In the genomic region with DNA sequence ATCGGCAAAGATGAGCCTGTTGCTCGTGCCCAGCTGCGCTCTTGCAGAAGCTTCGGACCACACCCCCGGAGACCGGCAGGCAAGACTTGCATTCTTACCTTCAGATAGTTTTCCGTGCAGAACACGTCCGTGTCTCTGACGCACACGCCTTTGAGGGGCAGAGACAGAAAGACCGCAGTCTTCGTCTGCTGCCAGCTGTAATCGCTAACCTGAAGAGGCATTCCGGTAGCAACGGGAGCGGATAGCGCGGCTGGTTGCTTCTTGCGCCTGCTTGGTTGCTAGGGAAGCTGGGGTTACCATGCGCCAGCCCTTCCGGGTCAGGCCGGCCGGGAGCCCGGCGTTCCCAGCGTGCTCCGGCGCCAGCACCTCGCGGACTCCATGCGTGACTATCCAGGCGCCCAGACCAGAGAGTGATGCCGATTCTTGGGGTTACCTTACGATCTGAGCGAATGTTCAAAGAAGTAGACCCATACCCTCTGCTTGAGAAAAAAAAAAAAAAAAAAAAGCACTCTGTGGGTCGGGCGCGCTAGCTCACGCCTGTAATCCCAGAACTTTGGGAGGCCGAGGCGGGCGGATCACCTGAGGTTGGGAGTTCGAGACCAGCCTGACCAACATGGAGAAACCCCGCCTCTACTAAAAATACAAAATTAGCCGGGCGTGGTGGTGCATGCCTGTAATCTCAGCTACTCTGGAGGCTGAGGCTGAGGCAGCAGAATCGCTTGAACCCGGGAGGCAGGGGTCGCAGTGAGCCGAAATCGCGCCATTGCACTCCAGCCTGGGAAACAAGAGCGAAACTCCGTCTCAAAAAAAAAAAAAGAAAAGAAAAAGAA, we compare ENCODE assay signal across 8 cellular contexts. TPM values are rescaled to one million over a fixed set of nuclear protein-coding genes. Genes with fewer than 3 reads are reported as not detected.
DNase-seq lines count a peak whose midpoint lies in the region; ATAC-seq, FAIRE-seq and TF ChIP-seq lines count a peak whose summit lies in the region.
"Not testable (repeated sequence)": the region's sequence is repeated elsewhere in the genome, so short reads cannot be mapped to it uniquely, and the experiment has no call there.

No MANE protein-coding gene starts in this region.

- H3K9ac ChIP-seq in kidney (ENCODE audit: low read length in 2 of 2): peak overlapping the region in 1 of 2 donors; percentile 20

- intact Hi-C loops in kidney (cut with DNase I): not testable (repeated sequence)

- H3K4me1 ChIP-seq in kidney (ENCODE audit: control insufficient read depth in 1 of 2, insufficient read depth in 1 of 2, low read depth in 1 of 2, low read length in 2 of 2): not testable (repeated sequence)

- FAIRE-seq in kidney (lab: Jason Lieb, UNC): not testable (repeated sequence)

- DNase-seq in AG09319 (ENCODE audit: extremely low read depth, low read depth): peak; percentile 38
- DNase-seq in NCI-H345 treated with DMSO at 0.1 percent for 48 hours (lab: John Stamatoyannopoulos, UW; ENCODE audit: unreplicated experiment): peak; percentile 61
- peak; percentile 74 for DNase-seq in activated CD4-positive, CD25-positive, alpha-beta regulatory T cell treated with anti-CD3 and anti-CD28 coated beads, Interleukin-2, amount 50 U/mL, for 72 hours
- peak; percentile 84 for DNase-seq in cerebellar cortex (ENCODE audit: low spot score)
- peak; percentile 94 for DNase-seq in kidney
- DNase-seq in stimulated activated CD4-positive, alpha-beta T cell treated with anti-CD3 and anti-CD28 coated beads, Interleukin-12 subunit alpha, Interleukin-12 subunit beta, amount 100 ng/mL, for 4 hours: peak; percentile 71

- H3K4me3 ChIP-seq in kidney (ENCODE audit: low read length in 2 of 2): peak overlapping the region; percentile 88 to 99

- H3K36me3 ChIP-seq in kidney (ENCODE audit: control insufficient read depth in 1 of 2, insufficient read depth in 2 of 2, low read length in 2 of 2): not testable (repeated sequence)

- not testable (repeated sequence) for H3K9me3 ChIP-seq in kidney (ENCODE audit: control insufficient read depth in 1 of 2, low read length in 2 of 2)

- peak; percentile 99 for ATAC-seq in GM19025 (IDR thresholded peaks at IDR 0.05; ENCODE audit: low read depth, unreplicated experiment)
- ATAC-seq in HG03159 (IDR thresholded peaks at IDR 0.05; ENCODE audit: unreplicated experiment): peak; percentile 96

- H3K27ac ChIP-seq in kidney (ENCODE audit: low read depth in 2 of 2, low read length in 2 of 2): not testable (repeated sequence)

- TF ChIP-seq CTCF in AG09319 (IDR thresholded peaks at IDR 0.05; ENCODE audit: low read depth, low read length); kidney (IDR thresholded peaks at IDR 0.05; ENCODE audit: borderline replicate concordance, extremely low read depth, insufficient read depth): not testable (repeated sequence)

RNA-seq across cellular contexts. Expression of gene DNAAF4, which starts 9.7 kb away (rescaled TPM):
- 4.6 TPM for total RNA-seq in kidney
- polyA plus RNA-seq in kidney (ENCODE audit: insufficient read depth, low read depth, low replicate concordance): 6.7 TPM

Comparison
In these comparisons a context has a peak if more than half of its experiments do, and no peak if none do; other contexts are left out.
1. DNase-seq: peak in every context shown above with its lines; median percentile 94 in kidney; 84 in cerebellar cortex; 74 in activated CD4-positive, CD25-positive, alpha-beta regulatory T cell treated with anti-CD3 and anti-CD28 coated beads, Interleukin-2, amount 50 U/mL, for 72 hours; 71 in stimulated activated CD4-positive, alpha-beta T cell treated with anti-CD3 and anti-CD28 coated beads, Interleukin-12 subunit alpha, Interleukin-12 subunit beta, amount 100 ng/mL, for 4 hours; 61 in NCI-H345 treated with DMSO at 0.1 percent for 48 hours; 38 in AG09319.